In genomic region chr7:100435401-100436304, GRCh38 we compare ENCODE assay signal across 8 cellular contexts. TPM values are rescaled to one million over a fixed set of nuclear protein-coding genes. Genes with fewer than 3 reads are reported as not detected.
DNase-seq lines count a peak whose midpoint lies in the region; ATAC-seq and TF ChIP-seq lines count a peak whose summit lies in the region.

No MANE protein-coding gene starts in this region.

- H3K27ac ChIP-seq in RWPE1 (peak overlapping the region; percentile 95), adipose tissue (ENCODE audit: low read depth, low read length) (peak overlapping the region; percentile 83), sigmoid colon (peak overlapping the region; percentile 94 to 98 (median 96))

- peaks cover 8 to 27% (median 16%) of the 10 kb centered on the region in 4 donors for H3K36me3 ChIP-seq in sigmoid colon

- TF ChIP-seq CTCF in AG04449 (IDR thresholded peaks at IDR 0.05; ENCODE audit: insufficient read depth, low read length, missing control alignments) (no peak), RWPE1 (conservative IDR thresholded peaks at IDR 0.05; ENCODE audit: low read depth) (no peak), sigmoid colon (IDR thresholded peaks at IDR 0.05) (no peak)

- no peaks in the 10 kb centered on the region for H3K27me3 ChIP-seq in sigmoid colon

- peaks cover 0 to 43% (median 35%) of the 10 kb centered on the region in 4 donors for H3K4me1 ChIP-seq in sigmoid colon

- DNase-seq in AG04449 (ENCODE audit: low read depth, low spot score) (no peak), RWPE1 (ENCODE audit: low spot score) (peak; percentile 53), hepatic stellate cell (ENCODE audit: low spot score) (peak; percentile 53), sigmoid colon (peak; percentile 75), NCI-H1694 treated with DMSO at 0.1 percent for 48 hours (lab: John Stamatoyannopoulos, UW) (no peak)

- 1 to 2% (median 1%) methylated on average over 64 to 81 of the region's 81 CpGs for WGBS in adipose tissue, 3 donors
- WGBS in sigmoid colon, 2 donors = 1 to 2% methylated on average over 81 of the region's 81 CpGs

- no peak for TF ChIP-seq POLR2A in sigmoid colon (IDR thresholded peaks at IDR 0.05)

- peak; percentile 19 for ATAC-seq in GM18520 (IDR thresholded peaks at IDR 0.05; ENCODE audit: unreplicated experiment)
- peak; percentile 23 for ATAC-seq in HG03045 (IDR thresholded peaks at IDR 0.05; ENCODE audit: unreplicated experiment)

- H3K9me3 ChIP-seq in sigmoid colon = no peaks in the 10 kb centered on the region

- intact Hi-C loops in sigmoid colon (cut with DNase I) = loop anchor here (1.0 kb wide), 1 partner anchor 15 kb away; no protein-coding TSS in a partner anchor

- CTCF ChIA-PET in AG04449 (lab: Yijun Ruan, JAX) = interaction anchor here (1.0 to 2.1 kb wide), 5 partner anchors 9 to 126 kb away, joined by 3 to 13 read pairs (median 4); no protein-coding TSS in a partner anchor
- CTCF ChIA-PET in RWPE1 (lab: Yijun Ruan, JAX) = interaction anchor here (0.9 to 1.4 kb wide), 2 partner anchors 15 to 124 kb away, joined by 4 to 6 read pairs; no protein-coding TSS in a partner anchor

- H3K4me3 ChIP-seq in AG04449 (ENCODE audit: low read depth, low read length) (peak overlapping the region; percentile 87), sigmoid colon (peak overlapping the region; percentile 83 to 96 (median 91))

- TF ChIP-seq EP300 in sigmoid colon (IDR thresholded peaks at IDR 0.05) = no peak

- POLR2A ChIA-PET in AG04449 (lab: Yijun Ruan, JAX) = no interaction called here
- POLR2A ChIA-PET in RWPE1 (lab: Yijun Ruan, JAX; ENCODE audit: low non-redundant PET) = interaction anchor here (0.6 to 1.0 kb wide), 2 partner anchors 15 to 23 kb away, joined by 3 read pairs; no protein-coding TSS in a partner anchor

RNA-seq across cellular contexts. Expression of gene PPP1R35, which starts 0.6 kb away (rescaled TPM):
- polyA plus RNA-seq in adipose tissue (10 to 100 TPM; 14.2 to 24.4 (median 21.1) TPM), sigmoid colon (10 to 100 TPM; 28.2 to 45.5 (median 31.4) TPM)
- total RNA-seq in sigmoid colon = 10 to 100 TPM; 17.4 to 42.6 (median 35.2) TPM

RNA-seq across cellular contexts. Expression of gene MEPCE, which starts 6.0 kb away (rescaled TPM):
- polyA plus RNA-seq in adipose tissue = 10 to 100 TPM; 12.9 to 33.4 (median 20.5) TPM
- total RNA-seq in sigmoid colon = 10 to 100 TPM; 20.0 to 29.7 (median 25.5) TPM
- polyA plus RNA-seq in sigmoid colon = 10 to 100 TPM; 18.0 to 32.1 (median 19.7) TPM

RNA-seq across cellular contexts. Expression of gene ZCWPW1, which starts 7.2 kb away (rescaled TPM):
- polyA plus RNA-seq in adipose tissue = 1 to 10 TPM; 3.5 to 9.6 (median 5.5) TPM
- total RNA-seq in sigmoid colon = 1 to 10 TPM; 3.8 to 9.4 (median 6.2) TPM
- 1 to 10 TPM; 1.2 to 6.2 (median 5.4) TPM for polyA plus RNA-seq in sigmoid colon

RNA-seq across cellular contexts. Expression of gene SPACDR, which starts 28.4 kb away (rescaled TPM):
- polyA plus RNA-seq in adipose tissue (under 1 TPM in 2 of 3 donors, not detected in 1; 0.13 to 0.28 TPM), sigmoid colon (under 1 TPM in 1 of 3 donors, not detected in 2; 0.63 TPM)
- under 1 TPM in 1 of 4 donors, not detected in 3; 0.95 TPM for total RNA-seq in sigmoid colon

RNA-seq across cellular contexts. Expression of gene TSC22D4, which starts 43.4 kb away (rescaled TPM):
- polyA plus RNA-seq in adipose tissue = 10 to 100 TPM; 20.6 to 49.0 (median 27.0) TPM
- 10 to 100 TPM; 24.4 to 31.6 (median 28.5) TPM for total RNA-seq in sigmoid colon
- 10 to 100 TPM; 46.8 to 53.5 (median 51.1) TPM for polyA plus RNA-seq in sigmoid colon

Comparison
In these comparisons a context has a peak if more than half of its experiments do, and no peak if none do; other contexts are left out.
1. DNase-seq: peak in RWPE1 (single experiment), hepatic stellate cell (single experiment) and sigmoid colon (single experiment); none in AG04449 (single experiment) and NCI-H1694 treated with DMSO at 0.1 percent for 48 hours (single experiment).
2. Peak in every context shown above with its lines, with median percentiles within 50 percentile points of each other: H3K27ac ChIP-seq.